Comparison of ENCODE assay signal across 2 cellular contexts in the genomic region with DNA sequence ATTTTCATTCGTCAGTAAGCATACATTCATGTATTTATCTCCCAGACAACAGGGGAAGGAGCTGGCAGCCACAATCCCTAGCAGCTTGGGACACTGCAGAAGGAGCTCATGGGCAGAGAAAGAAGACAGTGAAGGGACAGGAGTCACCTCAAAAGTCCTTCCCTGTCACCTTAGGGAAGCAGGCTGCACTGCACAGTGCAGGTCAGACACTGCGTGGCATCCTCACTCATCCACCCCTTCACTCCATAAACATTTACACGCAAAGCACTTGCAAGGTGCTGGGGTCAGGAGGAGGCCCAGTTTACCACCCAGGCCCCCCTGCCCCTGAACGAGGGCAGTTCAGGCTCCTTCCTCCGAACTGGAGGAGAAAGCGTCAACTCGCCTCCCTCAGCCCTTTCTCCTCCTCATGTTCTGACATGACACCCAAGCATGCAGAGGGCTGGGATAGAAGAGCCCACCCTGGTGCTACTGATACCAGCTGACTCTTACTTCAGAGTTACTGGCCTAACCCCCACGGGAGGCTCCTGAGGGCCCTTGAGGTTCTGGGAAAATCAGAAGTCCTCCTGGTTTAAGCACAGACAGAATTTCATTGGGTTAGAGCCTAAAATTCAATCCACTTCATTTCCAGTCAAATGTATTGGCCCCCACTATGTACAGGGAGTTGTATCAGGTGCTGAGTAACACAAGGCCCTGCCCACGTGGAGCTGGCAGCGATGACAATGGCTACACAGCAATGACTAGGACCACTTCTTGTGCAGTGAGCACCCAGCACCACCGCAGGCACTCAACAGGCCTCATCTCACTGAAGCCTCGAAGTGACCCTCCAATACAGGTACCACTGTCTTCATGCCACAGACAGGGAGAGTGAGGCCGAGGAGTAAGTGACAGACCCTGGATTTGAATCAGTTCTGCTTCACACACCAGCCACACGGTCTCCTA.
TF ChIP-seq lines count a peak whose summit lies in the region.

No MANE protein-coding gene starts in this region.

TF ChIP-seq in A549, 52 proteins besides CTCF, POLR2A, EP300 and RAD21:
- TF ChIP-seq, protein P1, sequence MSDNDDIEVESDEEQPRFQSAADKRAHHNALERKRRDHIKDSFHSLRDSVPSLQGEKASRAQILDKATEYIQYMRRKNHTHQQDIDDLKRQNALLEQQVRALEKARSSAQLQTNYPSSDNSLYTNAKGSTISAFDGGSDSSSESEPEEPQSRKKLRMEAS (IDR thresholded peaks at IDR 0.05): no peak
- TF ChIP-seq, protein P2, sequence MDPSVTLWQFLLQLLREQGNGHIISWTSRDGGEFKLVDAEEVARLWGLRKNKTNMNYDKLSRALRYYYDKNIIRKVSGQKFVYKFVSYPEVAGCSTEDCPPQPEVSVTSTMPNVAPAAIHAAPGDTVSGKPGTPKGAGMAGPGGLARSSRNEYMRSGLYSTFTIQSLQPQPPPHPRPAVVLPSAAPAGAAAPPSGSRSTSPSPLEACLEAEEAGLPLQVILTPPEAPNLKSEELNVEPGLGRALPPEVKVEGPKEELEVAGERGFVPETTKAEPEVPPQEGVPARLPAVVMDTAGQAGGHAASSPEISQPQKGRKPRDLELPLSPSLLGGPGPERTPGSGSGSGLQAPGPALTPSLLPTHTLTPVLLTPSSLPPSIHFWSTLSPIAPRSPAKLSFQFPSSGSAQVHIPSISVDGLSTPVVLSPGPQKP (IDR thresholded peaks at IDR 0.05; ENCODE audit: low read depth, low read length): no peak
- TF ChIP-seq NR3C1 (IDR thresholded peaks at IDR 0.05): no peak
- no peak for TF ChIP-seq ZC3H11A (IDR thresholded peaks at IDR 0.05)
- no peak for TF ChIP-seq SMC3 (IDR thresholded peaks at IDR 0.05)
- no peak for TF ChIP-seq TFCP2L1 (CRISPR knock-in tag; IDR thresholded peaks at IDR 0.05)
- TF ChIP-seq KDM5A (IDR thresholded peaks at IDR 0.05): no peak
- no peak for TF ChIP-seq HDAC2 (IDR thresholded peaks at IDR 0.05)
- no peak for TF ChIP-seq ESRRA (IDR thresholded peaks at IDR 0.05; ENCODE audit: borderline replicate concordance, low read length)
- TF ChIP-seq, protein P3, sequence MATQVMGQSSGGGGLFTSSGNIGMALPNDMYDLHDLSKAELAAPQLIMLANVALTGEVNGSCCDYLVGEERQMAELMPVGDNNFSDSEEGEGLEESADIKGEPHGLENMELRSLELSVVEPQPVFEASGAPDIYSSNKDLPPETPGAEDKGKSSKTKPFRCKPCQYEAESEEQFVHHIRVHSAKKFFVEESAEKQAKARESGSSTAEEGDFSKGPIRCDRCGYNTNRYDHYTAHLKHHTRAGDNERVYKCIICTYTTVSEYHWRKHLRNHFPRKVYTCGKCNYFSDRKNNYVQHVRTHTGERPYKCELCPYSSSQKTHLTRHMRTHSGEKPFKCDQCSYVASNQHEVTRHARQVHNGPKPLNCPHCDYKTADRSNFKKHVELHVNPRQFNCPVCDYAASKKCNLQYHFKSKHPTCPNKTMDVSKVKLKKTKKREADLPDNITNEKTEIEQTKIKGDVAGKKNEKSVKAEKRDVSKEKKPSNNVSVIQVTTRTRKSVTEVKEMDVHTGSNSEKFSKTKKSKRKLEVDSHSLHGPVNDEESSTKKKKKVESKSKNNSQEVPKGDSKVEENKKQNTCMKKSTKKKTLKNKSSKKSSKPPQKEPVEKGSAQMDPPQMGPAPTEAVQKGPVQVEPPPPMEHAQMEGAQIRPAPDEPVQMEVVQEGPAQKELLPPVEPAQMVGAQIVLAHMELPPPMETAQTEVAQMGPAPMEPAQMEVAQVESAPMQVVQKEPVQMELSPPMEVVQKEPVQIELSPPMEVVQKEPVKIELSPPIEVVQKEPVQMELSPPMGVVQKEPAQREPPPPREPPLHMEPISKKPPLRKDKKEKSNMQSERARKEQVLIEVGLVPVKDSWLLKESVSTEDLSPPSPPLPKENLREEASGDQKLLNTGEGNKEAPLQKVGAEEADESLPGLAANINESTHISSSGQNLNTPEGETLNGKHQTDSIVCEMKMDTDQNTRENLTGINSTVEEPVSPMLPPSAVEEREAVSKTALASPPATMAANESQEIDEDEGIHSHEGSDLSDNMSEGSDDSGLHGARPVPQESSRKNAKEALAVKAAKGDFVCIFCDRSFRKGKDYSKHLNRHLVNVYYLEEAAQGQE (IDR thresholded peaks at IDR 0.05): no peak
- TF ChIP-seq CHD2 (IDR thresholded peaks at IDR 0.05; ENCODE audit: low read length, partially characterized antibody): no peak
- TF ChIP-seq, protein P4, sequence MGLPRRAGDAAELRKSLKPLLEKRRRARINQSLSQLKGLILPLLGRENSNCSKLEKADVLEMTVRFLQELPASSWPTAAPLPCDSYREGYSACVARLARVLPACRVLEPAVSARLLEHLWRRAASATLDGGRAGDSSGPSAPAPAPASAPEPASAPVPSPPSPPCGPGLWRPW (IDR thresholded peaks at IDR 0.05): no peak
- TF ChIP-seq KDM1A (IDR thresholded peaks at IDR 0.05; ENCODE audit: low read depth): no peak
- TF ChIP-seq BHLHE40 (IDR thresholded peaks at IDR 0.05; ENCODE audit: low read depth, low read length): no peak
- TF ChIP-seq HOXA7 (CRISPR knock-in tag; IDR thresholded peaks at IDR 0.05): no peak
- TF ChIP-seq ZFP36 (IDR thresholded peaks at IDR 0.05; ENCODE audit: borderline replicate concordance, partially characterized antibody): no peak
- no peak for TF ChIP-seq HOXB5 (CRISPR knock-in tag; IDR thresholded peaks at IDR 0.05)
- TF ChIP-seq CBX2 (IDR thresholded peaks at IDR 0.05; ENCODE audit: borderline replicate concordance, low read depth): no peak
- no peak for TF ChIP-seq ZNF302 (CRISPR knock-in tag; IDR thresholded peaks at IDR 0.05)
- TF ChIP-seq MAZ (IDR thresholded peaks at IDR 0.05; ENCODE audit: borderline replicate concordance, low read depth, low read length): no peak

TF ChIP-seq in IMR-90, 13 proteins besides CTCF, POLR2A, EP300 and RAD21:
- TF ChIP-seq, protein P5, sequence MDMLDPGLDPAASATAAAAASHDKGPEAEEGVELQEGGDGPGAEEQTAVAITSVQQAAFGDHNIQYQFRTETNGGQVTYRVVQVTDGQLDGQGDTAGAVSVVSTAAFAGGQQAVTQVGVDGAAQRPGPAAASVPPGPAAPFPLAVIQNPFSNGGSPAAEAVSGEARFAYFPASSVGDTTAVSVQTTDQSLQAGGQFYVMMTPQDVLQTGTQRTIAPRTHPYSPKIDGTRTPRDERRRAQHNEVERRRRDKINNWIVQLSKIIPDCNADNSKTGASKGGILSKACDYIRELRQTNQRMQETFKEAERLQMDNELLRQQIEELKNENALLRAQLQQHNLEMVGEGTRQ (IDR thresholded peaks at IDR 0.05; ENCODE audit: low read depth, low read length): no peak
- no peak for TF ChIP-seq BHLHE40 (IDR thresholded peaks at IDR 0.05; ENCODE audit: low read depth, low read length)
- no peak for TF ChIP-seq RFX5 (IDR thresholded peaks at IDR 0.05; ENCODE audit: low read depth, low read length)
- TF ChIP-seq, protein P2 (IDR thresholded peaks at IDR 0.05; ENCODE audit: borderline replicate concordance, low read depth, low read length): no peak
- TF ChIP-seq MAZ (IDR thresholded peaks at IDR 0.05; ENCODE audit: borderline replicate concordance, low read depth, low read length): no peak
- TF ChIP-seq RCOR1 (IDR thresholded peaks at IDR 0.05; ENCODE audit: insufficient replicate concordance, low read length): no peak
- no peak for TF ChIP-seq MAFK (IDR thresholded peaks at IDR 0.05; ENCODE audit: low read depth, low read length)
- TF ChIP-seq SMC3 (IDR thresholded peaks at IDR 0.05; ENCODE audit: low read depth, low read length): no peak
- TF ChIP-seq MXI1 (IDR thresholded peaks at IDR 0.05; ENCODE audit: borderline replicate concordance, low read depth, low read length): no peak
- no peak for TF ChIP-seq NFE2L2 (IDR thresholded peaks at IDR 0.05; ENCODE audit: low read depth, low read length)
- no peak for TF ChIP-seq FOS (IDR thresholded peaks at IDR 0.05; ENCODE audit: low read depth, low read length)
- no peak for TF ChIP-seq CHD1 (IDR thresholded peaks at IDR 0.05; ENCODE audit: low read depth, low read length)
